ENCODE assay signal across 9 cellular contexts in the genomic region with DNA sequence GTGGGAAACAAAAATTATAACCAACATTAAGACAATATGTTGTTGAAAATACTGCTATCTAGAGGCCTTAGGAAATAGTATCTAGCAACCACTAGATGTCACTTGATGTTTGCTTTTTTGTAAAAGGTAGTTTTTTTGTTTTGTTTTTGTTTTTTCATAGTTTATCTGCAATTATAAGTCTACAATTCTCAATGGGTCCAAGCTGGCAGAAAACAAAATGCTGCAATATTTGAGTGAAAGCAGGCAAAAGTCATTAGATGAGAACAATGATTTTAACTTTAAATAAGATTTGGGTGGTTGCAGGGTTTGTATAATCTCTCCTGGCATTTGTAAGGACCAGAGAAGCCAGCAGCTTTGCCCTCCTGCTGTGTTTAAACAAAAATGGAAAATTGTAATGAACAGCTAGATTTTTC. TPM values are rescaled to one million over a fixed set of nuclear protein-coding genes. Genes with fewer than 3 reads are reported as not detected.
DNase-seq lines count a peak whose midpoint lies in the region; ATAC-seq, FAIRE-seq and TF ChIP-seq lines count a peak whose summit lies in the region.
"Had no signal": no experiment of that assay in that cellular context is flagged by ENCODE, and none has a peak within 500 bp of the region (broad histone marks: within the 10 kb centered on the region; RNA-seq: fewer than 3 reads in every experiment).

No MANE protein-coding gene starts in this region.

- H3K36me3 Mint-ChIP-seq in CD4-positive, alpha-beta memory T cell: no peaks in the 10 kb centered on the region

- no peaks in the 10 kb centered on the region for H3K9me1 ChIP-seq in endothelial cell of umbilical vein (replicated peaks; ENCODE audit: control insufficient read depth, extremely low read depth, insufficient read depth, low read length)

- no peak overlapping the region for H2BK5ac ChIP-seq in neuronal stem cell (ENCODE audit: low read length)

- peaks cover 6 to 11% (median 6%) of the 10 kb centered on the region in 4 donors for H3K4me1 Mint-ChIP-seq in CD4-positive, alpha-beta memory T cell

- H3K4me2 ChIP-seq in endothelial cell of umbilical vein (ENCODE audit: insufficient read depth, low read length): peak overlapping the region; percentile 61
- H3K4me2 ChIP-seq in neuronal stem cell (ENCODE audit: insufficient read depth, low read length, poor library complexity, severe bottlenecking): no peak overlapping the region

- H3K27me3 ChIP-seq in endothelial cell of umbilical vein (ENCODE audit: control insufficient read depth in 2 of 2, insufficient read depth in 2 of 2, low read length in 2 of 2) (no peaks in the 10 kb centered on the region), neuronal stem cell (ENCODE audit: control insufficient read depth in 3 of 3, insufficient read depth in 3 of 3, low read depth in 1 of 3, low read length in 3 of 3) (no peaks in the 10 kb centered on the region)
- no peaks in the 10 kb centered on the region for H3K27me3 ChIP-seq in CD4-positive, alpha-beta memory T cell (ENCODE audit: insufficient read depth, low read length)

- H3K4ac ChIP-seq in neuronal stem cell (ENCODE audit: low read length): no peak overlapping the region

- no peak overlapping the region for H4K8ac ChIP-seq in neuronal stem cell (ENCODE audit: low read depth, low read length)

- H3K18ac ChIP-seq in neuronal stem cell (ENCODE audit: low read length): no peak overlapping the region

- H3K27ac Mint-ChIP-seq in CD4-positive, alpha-beta memory T cell: peak overlapping the region in 1 of 7 donors; percentile 52

- H2AFZ ChIP-seq in endothelial cell of umbilical vein (ENCODE audit: low read depth, low read length) (peak overlapping the region; percentile 18), neuronal stem cell (ENCODE audit: low read length) (peak overlapping the region; percentile 72)

- H4K91ac ChIP-seq in neuronal stem cell (ENCODE audit: low read depth, low read length, poor library complexity): no peak overlapping the region

- no peak overlapping the region for H3K14ac ChIP-seq in neuronal stem cell (ENCODE audit: low read length)

- H3K4me3 ChIP-seq in endothelial cell of umbilical vein (replicated peaks in 1 of 3; ENCODE audit: insufficient read depth in 1 of 3, low read depth in 1 of 3, low read length in 3 of 3): peak overlapping the region in 1 of 3 experiments; percentile 4
- no peak overlapping the region for H3K4me3 ChIP-seq in neuronal stem cell (ENCODE audit: low read length in 2 of 2)
- H3K4me3 ChIP-seq in CD4-positive, alpha-beta memory T cell (ENCODE audit: low read length in 2 of 2): no peak overlapping the region

- no TSS peak for BruUV-seq in endothelial cell of umbilical vein (replicated peaks; lab: Mats Ljungman, UMichigan)

- H3K27ac ChIP-seq in endothelial cell of umbilical vein (ENCODE audit: insufficient read depth, low read depth, low read length) (peak overlapping the region; percentile 28), neuronal stem cell (replicated peaks; ENCODE audit: low read length) (no peak overlapping the region)
- H3K27ac ChIP-seq in CD4-positive, alpha-beta memory T cell (ENCODE audit: low read depth, low read length): no peak overlapping the region

- peak; percentile 35 to 37 for TF ChIP-seq CTCF in endothelial cell of umbilical vein (IDR thresholded peaks at IDR 0.05; ENCODE audit: extremely low read depth in 1 of 2, insufficient read depth in 1 of 2, low read depth in 1 of 2, low read length in 2 of 2)

- H2BK12ac ChIP-seq in neuronal stem cell (ENCODE audit: low read length): no peak overlapping the region

- H3K4me1 ChIP-seq in endothelial cell of umbilical vein (ENCODE audit: control insufficient read depth, extremely low read depth, insufficient read depth, low read length): peaks cover 22% of the 10 kb centered on the region
- H3K4me1 ChIP-seq in neuronal stem cell (ENCODE audit: control insufficient read depth in 2 of 2, insufficient read depth in 1 of 2, low read depth in 1 of 2, low read length in 2 of 2): peaks cover 2 to 8% of the 10 kb centered on the region in 2 donors
- H3K4me1 ChIP-seq in CD4-positive, alpha-beta memory T cell (ENCODE audit: insufficient read depth, low read length): no peaks in the 10 kb centered on the region

- no peaks in the 10 kb centered on the region for H4K20me1 ChIP-seq in endothelial cell of umbilical vein (replicated peaks; ENCODE audit: control insufficient read depth, extremely low read depth, insufficient read depth, low read length)

- intact Hi-C loops in Right ventricle myocardium inferior (cut with DNase I) (loop anchor here (2.0 to 10.0 kb wide), 4 partner anchors 283 to 1163 kb away; no protein-coding TSS in a partner anchor), cardiac septum (cut with DNase I) (loop anchor here (5.0 to 10.0 kb wide), 4 partner anchors 289 to 1787 kb away; a partner anchor contains a TSS), endothelial cell of umbilical vein (cut with micrococcal nuclease) (loop anchor here (1.0 to 10.0 kb wide), 10 partner anchors 34 to 687 kb away; a partner anchor contains a TSS)
- intact Hi-C loops in CD4-positive, alpha-beta memory T cell (cut with micrococcal nuclease): loop anchor here (2.0 to 10.0 kb wide), 2 partner anchors 643 to 1065 kb away; a partner anchor contains a TSS

- peaks cover 0 to 5% (median 0%) of the 10 kb centered on the region in 8 donors for H3K9me3 Mint-ChIP-seq in CD4-positive, alpha-beta memory T cell

- peaks cover 0 to 1% of the 10 kb centered on the region in 2 donors for H3K27me3 Mint-ChIP-seq in CD4-positive, alpha-beta memory T cell

- H2AK5ac ChIP-seq in neuronal stem cell (ENCODE audit: low read depth, low read length): no peak overlapping the region

- no peak for TF ChIP-seq POLR2A in endothelial cell of umbilical vein (IDR thresholded peaks at IDR 0.05; ENCODE audit: low read depth, low read length)

- dilution Hi-C loops in endothelial cell of umbilical vein (cut with MboI; ENCODE audit: extremely low pct_ligation_motif_present, low sequenced_read_pairs): no loop called here

- no peak overlapping the region for H2BK120ac ChIP-seq in neuronal stem cell (ENCODE audit: low read depth, low read length)

- peak; percentile 62 for ATAC-seq in Right ventricle myocardium inferior
- ATAC-seq in HG02642 (IDR thresholded peaks at IDR 0.05; ENCODE audit: poor library complexity, unreplicated experiment): no peak
- ATAC-seq in HG03025 (IDR thresholded peaks at IDR 0.05; ENCODE audit: low FRiP score, unreplicated experiment): no peak

- no peak overlapping the region for H2BK15ac ChIP-seq in neuronal stem cell (ENCODE audit: low read length)

- peak; percentile 79 for FAIRE-seq in endothelial cell of umbilical vein (lab: Jason Lieb, UNC)
- FAIRE-seq: colon had no signal

- no peak for DNase-seq in Right ventricle myocardium inferior (ENCODE audit: missing footprints)
- no peak for DNase-seq in cardiac septum (ENCODE audit: low spot score)
- peak; percentile 24 for DNase-seq in NCI-H82 treated with DMSO at 0.1 percent for 48 hours (lab: John Stamatoyannopoulos, UW; ENCODE audit: unreplicated experiment)
- peak; percentile 82 for DNase-seq in endothelial cell of umbilical vein (ENCODE audit: low read depth, low spot score)
- DNase-seq in neuronal stem cell (ENCODE audit: low spot score): peak; percentile 9
- no peak for DNase-seq in CD4-positive, alpha-beta memory T cell

- H3K9me3 ChIP-seq in endothelial cell of umbilical vein (replicated peaks; ENCODE audit: control insufficient read depth, insufficient read depth, low read length) (no peaks in the 10 kb centered on the region), neuronal stem cell (replicated peaks in 1 of 2; ENCODE audit: control insufficient read depth in 2 of 2, insufficient read depth in 1 of 2, low read depth in 1 of 2, low read length in 2 of 2) (no peaks in the 10 kb centered on the region)
- H3K9me3 ChIP-seq in CD4-positive, alpha-beta memory T cell (ENCODE audit: control insufficient read depth in 1 of 2, low read length in 2 of 2): no peaks in the 10 kb centered on the region

- CTCF ChIA-PET in endothelial cell of umbilical vein (lab: Charles Lee): interaction anchor here (0.6 to 5.5 kb wide), 64 partner anchors 11 to 1787 kb away, joined by 3 to 91 read pairs (median 5); a partner anchor contains a TSS
- CTCF ChIA-PET in CD4-positive, alpha-beta memory T cell (lab: Charles Lee; ENCODE audit: partially characterized antibody): interaction anchor here (1.0 to 1.7 kb wide), 3 partner anchors 11 to 440 kb away, joined by 3 to 5 read pairs (median 3); no protein-coding TSS in a partner anchor

- H3K36me3 ChIP-seq in endothelial cell of umbilical vein (ENCODE audit: control insufficient read depth in 2 of 2, extremely low read depth in 1 of 2, insufficient read depth in 2 of 2, low read length in 2 of 2) (no peaks in the 10 kb centered on the region), neuronal stem cell (replicated peaks in 1 of 2; ENCODE audit: control insufficient read depth in 2 of 2, insufficient read depth in 2 of 2, low read length in 2 of 2) (no peaks in the 10 kb centered on the region)
- H3K36me3 ChIP-seq in CD4-positive, alpha-beta memory T cell (ENCODE audit: insufficient read depth, low read length): no peaks in the 10 kb centered on the region

- no peak overlapping the region for H3K23ac ChIP-seq in neuronal stem cell (ENCODE audit: low read depth, low read length, poor library complexity)

- H3K4me3 Mint-ChIP-seq in CD4-positive, alpha-beta memory T cell: peak overlapping the region in 1 of 8 donors; percentile 29

- no peaks in the 10 kb centered on the region for H3K79me2 ChIP-seq in endothelial cell of umbilical vein (ENCODE audit: control insufficient read depth, insufficient read depth, low read length)

- H3K79me1 ChIP-seq in neuronal stem cell (ENCODE audit: low read depth, low read length): no peaks in the 10 kb centered on the region

- POLR2A ChIA-PET in endothelial cell of umbilical vein (lab: Charles Lee): interaction anchor here (0.7 kb wide), 1 partner anchor 158 kb away, joined by 3 read pairs; no protein-coding TSS in a partner anchor
- POLR2A ChIA-PET in CD4-positive, alpha-beta memory T cell (lab: Charles Lee; ENCODE audit: partially characterized antibody): no interaction called here

- H3K9ac ChIP-seq in endothelial cell of umbilical vein (replicated peaks; ENCODE audit: extremely low read depth, insufficient read depth, low read length) (no peak overlapping the region), neuronal stem cell (ENCODE audit: low read depth, low read length, poor library complexity) (no peak overlapping the region)

RNA-seq across cellular contexts. Expression of a gene that starts 27.0 kb away (rescaled TPM):
- 86.5 TPM for total RNA-seq in Right ventricle myocardium inferior
- 66.9 TPM for total RNA-seq in cardiac septum
- 127 and 135 TPM in 2 replicates for total RNA-seq in endothelial cell of umbilical vein
- polyA plus RNA-seq in endothelial cell of umbilical vein: 48.1 and 59.9 TPM in 2 replicates
- 56.7 and 58.5 TPM in 2 replicates for polyA plus RNA-seq in endothelial cell of umbilical vein (2011; cell fraction: cytosol; rRNA removed)
- polyA plus RNA-seq in endothelial cell of umbilical vein (2011; cell fraction: nucleus; rRNA removed): 58.4 and 85.4 TPM in 2 replicates
- 62.6 and 85.4 TPM in 2 replicates for polyA plus RNA-seq in endothelial cell of umbilical vein (2012)
- polyA minus RNA-seq in endothelial cell of umbilical vein: 7.7 and 10.1 TPM in 2 replicates
- 88.5 TPM for polyA minus RNA-seq in endothelial cell of umbilical vein (2011; cell fraction: cytosol; rRNA and poly(A)+ RNA removed)
- polyA minus RNA-seq in endothelial cell of umbilical vein (2011; cell fraction: nucleus; rRNA and poly(A)+ RNA removed): 12.9 and 14.8 TPM in 2 replicates
- 99.8 TPM for polyA plus RNA-seq in neuronal stem cell (2013, experiment 1 of 2)
- polyA plus RNA-seq in neuronal stem cell (2013, experiment 2 of 2): 114 TPM
- total RNA-seq in CD4-positive, alpha-beta memory T cell: 100 to 1,000 TPM; 127 to 131 TPM
- 100 to 1,000 TPM; 144 to 178 TPM for polyA plus RNA-seq in CD4-positive, alpha-beta memory T cell

Comparison
In these comparisons a context has a peak if more than half of its experiments do, and no peak if none do; other contexts are left out.
1. DNase-seq: peak in NCI-H82 treated with DMSO at 0.1 percent for 48 hours (single experiment), endothelial cell of umbilical vein (single experiment) and neuronal stem cell (single experiment); none in Right ventricle myocardium inferior (single experiment), cardiac septum (single experiment) and CD4-positive, alpha-beta memory T cell (0 of 5).